Comparison of ENCODE assay signal across 10 cellular contexts in genomic region chr4:109332926-109333464, GRCh38. TPM values are rescaled to one million over a fixed set of nuclear protein-coding genes. Genes with fewer than 3 reads are reported as not detected.
DNase-seq lines count a peak whose midpoint lies in the region; ATAC-seq and TF ChIP-seq lines count a peak whose summit lies in the region.
"Had no signal": no experiment of that assay in that cellular context is flagged by ENCODE, and none has a peak within 500 bp of the region (broad histone marks: within the 10 kb centered on the region; RNA-seq: fewer than 3 reads in every experiment).

No MANE protein-coding gene starts in this region.

- H3K9me3 ChIP-seq in body of pancreas (no peaks in the 10 kb centered on the region), uterus (no peaks in the 10 kb centered on the region)
- H3K9me3 ChIP-seq: colonic mucosa had no signal

- 41 to 48% methylated on average over 2 of the region's 2 CpGs for WGBS in body of pancreas, 2 donors

- TF ChIP-seq POLR2A in body of pancreas (IDR thresholded peaks at IDR 0.05) (no peak), uterus (IDR thresholded peaks at IDR 0.05) (no peak)

- DNase-seq in AG10803 (ENCODE audit: low read depth) (peak; percentile 8), SK-MEL-5 (ENCODE audit: low read depth, low spot score) (peak; percentile 68), iris pigment epithelial cell (ENCODE audit: low read depth) (peak; percentile 11), body of pancreas (no peak), NCI-H2081 (lab: John Stamatoyannopoulos, UW) (no peak), uterus (no peak), COLO668 (lab: John Stamatoyannopoulos, UW; ENCODE audit: unreplicated experiment) (no peak)
- DNase-seq: colonic mucosa, NCI-H1694 treated with DMSO at 0.1 percent for 48 hours had no signal

- H3K4me1 ChIP-seq in body of pancreas, result no peaks in the 10 kb centered on the region
- H3K4me1 ChIP-seq in uterus, result no peaks in the 10 kb centered on the region
- H3K4me1 ChIP-seq: colonic mucosa had no signal

- H3K4me3 ChIP-seq in AG10803 (ENCODE audit: low read length) (no peak overlapping the region), body of pancreas (no peak overlapping the region), uterus (no peak overlapping the region)
- H3K4me3 ChIP-seq: colonic mucosa had no signal

- H3K27me3 ChIP-seq in body of pancreas, result no peaks in the 10 kb centered on the region
- H3K27me3 ChIP-seq in uterus, result no peaks in the 10 kb centered on the region
- H3K27me3 ChIP-seq: colonic mucosa had no signal

- in situ Hi-C loops in SK-MEL-5 (cut with HindIII; ENCODE audit: low pct_unique_long_range_greater_than_20kb, low sequenced_read_pairs), result no loop called here

- TF ChIP-seq CTCF in AG10803 (conservative IDR thresholded peaks at IDR 0.05; ENCODE audit: low read length) (peak; percentile 31), GM12874 (IDR thresholded peaks at IDR 0.05; ENCODE audit: insufficient read depth, low read depth, low read length) (peak; percentile 53; the same call in 1 of the 2 replicates), body of pancreas (IDR thresholded peaks at IDR 0.05) (no peak), uterus (IDR thresholded peaks at IDR 0.05) (no peak)

- no peak overlapping the region for H3K27ac ChIP-seq in body of pancreas
- H3K27ac ChIP-seq in uterus, result no peak overlapping the region
- H3K27ac ChIP-seq: colonic mucosa had no signal

- intact Hi-C loops in body of pancreas (cut with DNase I) (no loop called here), uterus (cut with DNase I; ENCODE audit: low total_unique reads) (no loop called here)

- ATAC-seq in body of pancreas, result no peak

- no peaks in the 10 kb centered on the region for H3K36me3 ChIP-seq in body of pancreas (replicated peaks in 1 of 2; ENCODE audit: insufficient read depth in 1 of 2, low read depth in 2 of 2)
- no peaks in the 10 kb centered on the region for H3K36me3 ChIP-seq in uterus
- H3K36me3 ChIP-seq: colonic mucosa had no signal

RNA-seq across cellular contexts. Expression of gene COL25A1, which starts 30.5 kb away (rescaled TPM):
- 7.5 and 10.4 TPM in 2 replicates for total RNA-seq in SK-MEL-5 (2014; rRNA removed; shearing (Covaris generic))
- 2.9 and 20.0 TPM in 2 replicates for polyA plus RNA-seq in SK-MEL-5 (2015; cell fraction: cytosol; rRNA removed)
- polyA plus RNA-seq in SK-MEL-5 (2015; cell fraction: nucleus; rRNA removed), result 26.3 and 30.5 TPM in 2 replicates
- under 1 TPM; 0.26 to 0.99 TPM for total RNA-seq in body of pancreas
- total RNA-seq in uterus, result 10 to 100 TPM in 1 of 4 donors, 1 to 10 TPM in 1, under 1 TPM in 1, not detected in 1; 0.26 to 41.1 (median 1.8) TPM

Comparison
In these comparisons a context has a peak if more than half of its experiments do, and no peak if none do; other contexts are left out.
1. DNase-seq: peak in AG10803 (single experiment), SK-MEL-5 (single experiment) and iris pigment epithelial cell (single experiment); none in body of pancreas (0 of 4), NCI-H2081 (0 of 2), uterus (0 of 2) and COLO668 (single experiment).
2. CTCF ChIP-seq: peak in AG10803 (single experiment) and GM12874 (single experiment); none in body of pancreas (0 of 7) and uterus (0 of 4).